In the genomic region with DNA sequence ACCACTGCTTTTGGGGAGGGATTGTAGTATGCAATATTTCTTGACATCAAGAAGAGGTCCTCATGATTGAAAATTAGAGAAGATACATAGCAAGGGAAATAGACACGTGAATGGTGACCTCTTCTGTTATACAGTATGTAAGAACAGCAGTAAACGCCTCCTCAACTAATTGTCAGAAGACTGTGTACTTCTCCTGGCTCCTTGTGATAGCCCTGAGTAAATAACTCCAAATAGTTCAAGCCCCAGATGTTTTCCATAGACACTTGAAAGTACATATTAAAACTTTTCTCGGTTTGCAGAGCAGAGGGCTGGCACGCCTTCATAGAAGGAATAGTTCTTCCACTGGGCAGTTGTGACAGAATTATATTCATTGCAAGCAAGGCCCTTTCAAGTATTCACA, we compare ENCODE assay signal across 27 cellular contexts.
"Had no signal": no experiment of that assay in that cellular context is flagged by ENCODE, and none has a peak within 500 bp of the region (broad histone marks: within the 10 kb centered on the region; RNA-seq: fewer than 3 reads in every experiment).

No MANE protein-coding gene starts in this region.

- H3K4me2 ChIP-seq: hepatocyte had no signal

- DNase-seq: heart right ventricle; islet precursor cell; mesendoderm; midbrain; mucosa of descending colon; naive thymus-derived CD4-positive, alpha-beta T cell; ovary; retina; right cardiac atrium; stimulated activated CD4-positive, alpha-beta T cell treated with anti-CD3 and anti-CD28 coated beads, Interleukin-12 subunit alpha, Interleukin-12 subunit beta, amount 100 ng/mL, for 4 hours; stimulated activated CD4-positive, alpha-beta T cell treated with anti-CD3 and anti-CD28 coated beads, Interleukin-15, amount 100 ng/mL, for 24 hours; stimulated activated CD4-positive, alpha-beta T cell treated with anti-CD3 and anti-CD28 coated beads, Interleukin-2, amount 100 ng/mL, for 24 hours; stimulated activated CD4-positive, alpha-beta T cell treated with anti-CD3 and anti-CD28 coated beads, Interleukin-4, amount 100 ng/mL, for 1 hour; stimulated activated naive B cell treated with anti-CD40 and anti-IgM and Interleukin-4, amounts not matched to agents 10 μg/mL and 1 μg/mL and 100 μg/mL, for 72 hours; stimulated activated naive CD8-positive, alpha-beta T cell treated with anti-CD3 and anti-CD28 coated beads, Interleukin-15, Interleukin-2, amounts not matched to agents 100 U/mL and 50 U/mL, for 24 hours; stomach; testis; thyroid gland; transverse colon; uterus had no signal

- H3K9me3 Mint-ChIP-seq: naive thymus-derived CD4-positive, alpha-beta T cell; natural killer cell treated with Interleukin-12 subunit alpha and Interleukin-12 subunit beta and Interleukin-15 and Interleukin-18, amount 100 ng/mL, for 72 hours had no signal

- H3K27ac ChIP-seq: heart right ventricle, hepatocyte, ovary, skin epidermis, stomach, testis, thyroid gland, transverse colon, uterus had no signal

- H3K4me3 ChIP-seq: heart right ventricle, hepatocyte, lung, mucosa of descending colon, ovary, skin epidermis, stomach, thyroid gland, transverse colon, uterus had no signal

- H3K79me2 ChIP-seq: hepatocyte had no signal

- H2AFZ ChIP-seq: hepatocyte had no signal

- H3K27ac Mint-ChIP-seq: naive thymus-derived CD4-positive, alpha-beta T cell; natural killer cell treated with Interleukin-12 subunit alpha and Interleukin-12 subunit beta and Interleukin-15 and Interleukin-18, amount 100 ng/mL, for 72 hours; progenitor cell of endocrine pancreas; stimulated activated naive B cell treated with anti-CD40 and anti-IgM and Interleukin-4, amounts not matched to agents 10 μg/mL and 1 μg/mL and 100 μg/mL, for 72 hours had no signal

- H3K27me3 ChIP-seq: heart right ventricle, hepatocyte, ovary, stomach, testis, thyroid gland, transverse colon, uterus had no signal

- ATAC-seq: heart right ventricle; left lobe of liver; mucosa of descending colon; naive thymus-derived CD4-positive, alpha-beta T cell; natural killer cell treated with Interleukin-12 subunit alpha and Interleukin-12 subunit beta and Interleukin-15 and Interleukin-18, amount 100 ng/mL, for 72 hours; right cardiac atrium; sciatic nerve; stimulated activated naive B cell treated with anti-CD40 and anti-IgM and Interleukin-4, amounts not matched to agents 10 μg/mL and 1 μg/mL and 100 μg/mL, for 72 hours; stimulated activated naive CD8-positive, alpha-beta T cell treated with anti-CD3 and anti-CD28 coated beads, Interleukin-15, Interleukin-2, amounts not matched to agents 100 U/mL and 50 U/mL, for 24 hours had no signal

- H3K36me3 ChIP-seq: heart right ventricle, ovary, stomach, thyroid gland, transverse colon, uterus had no signal

- H3K36me3 Mint-ChIP-seq: naive thymus-derived CD4-positive, alpha-beta T cell; natural killer cell treated with Interleukin-12 subunit alpha and Interleukin-12 subunit beta and Interleukin-15 and Interleukin-18, amount 100 ng/mL, for 72 hours had no signal

- H3K27me3 Mint-ChIP-seq: natural killer cell treated with Interleukin-12 subunit alpha and Interleukin-12 subunit beta and Interleukin-15 and Interleukin-18, amount 100 ng/mL, for 72 hours had no signal

- H3K4me1 ChIP-seq: testis, transverse colon, uterus had no signal

- H3K4me3 Mint-ChIP-seq: naive thymus-derived CD4-positive, alpha-beta T cell; natural killer cell treated with Interleukin-12 subunit alpha and Interleukin-12 subunit beta and Interleukin-15 and Interleukin-18, amount 100 ng/mL, for 72 hours; stimulated activated naive B cell treated with anti-CD40 and anti-IgM and Interleukin-4, amounts not matched to agents 10 μg/mL and 1 μg/mL and 100 μg/mL, for 72 hours had no signal

- H3K9me3 ChIP-seq: mucosa of descending colon, ovary, stomach, testis, thyroid gland, transverse colon, uterus had no signal

- H3K4me1 Mint-ChIP-seq: naive thymus-derived CD4-positive, alpha-beta T cell had no signal
